9 cellular contexts compared by ENCODE assay signal in genomic region chr5:64225286-64225981, GRCh38. TPM values are rescaled to one million over a fixed set of nuclear protein-coding genes. Genes with fewer than 3 reads are reported as not detected.
"Had no signal": no experiment of that assay in that cellular context is flagged by ENCODE, and none has a peak within 500 bp of the region (broad histone marks: within the 10 kb centered on the region; RNA-seq: fewer than 3 reads in every experiment).

No MANE protein-coding gene starts in this region.

RNA-seq across cellular contexts. Expression of gene RNF180, which starts 59.8 kb away (rescaled TPM):
- total RNA-seq: activated naive CD4-positive, alpha-beta T cell treated with anti-CD3 and anti-CD28 coated beads for 36 hours; activated naive CD4-positive, alpha-beta T cell treated with anti-CD3 and anti-CD28 coated beads, Interleukin-2, amount 50 U/mL, for 72 hours; activated naive CD8-positive, alpha-beta T cell treated with anti-CD3 and anti-CD28 coated beads for 36 hours; activated naive CD8-positive, alpha-beta T cell treated with anti-CD3 and anti-CD28 coated beads, Interleukin-2, amount 10 ng/mL, durations not matched to agents 7 days and 5 days; activated T-cell treated with anti-CD3 and anti-CD28 coated beads, Interleukin-2, amount 50 U/mL, for 4 hours; activated T-cell treated with anti-CD3 and anti-CD28 coated beads, Interleukin-2, amount 50 U/mL, for 72 hours; activated T-helper 1 cell treated with anti-CD3 and anti-CD28 coated beads, Interleukin-12 subunit alpha, Interleukin-12 subunit beta, Interleukin-2, Interleukin-4 antibody, amounts not matched to agents 30 ng/mL and 10 ng/mL and 1 ng/mL, durations not matched to agents 14 hours and 24 hours and 36 hours; activated T-helper 17 cell treated with anti-CD3 and anti-CD28 coated beads, Interleukin-2, amount 50 U/mL, for 72 hours; activated T-helper 2 cell treated with anti-CD3 and anti-CD28 coated beads, Interferon-gamma antibody, Interleukin-2, Interleukin-4, amounts not matched to agents 10 μg/mL and 5 μg/mL and 100 μg/mL, durations not matched to agents 14 hours and 24 hours and 36 hours had no signal
